Comparison of ENCODE assay signal across 8 cellular contexts in the genomic region with DNA sequence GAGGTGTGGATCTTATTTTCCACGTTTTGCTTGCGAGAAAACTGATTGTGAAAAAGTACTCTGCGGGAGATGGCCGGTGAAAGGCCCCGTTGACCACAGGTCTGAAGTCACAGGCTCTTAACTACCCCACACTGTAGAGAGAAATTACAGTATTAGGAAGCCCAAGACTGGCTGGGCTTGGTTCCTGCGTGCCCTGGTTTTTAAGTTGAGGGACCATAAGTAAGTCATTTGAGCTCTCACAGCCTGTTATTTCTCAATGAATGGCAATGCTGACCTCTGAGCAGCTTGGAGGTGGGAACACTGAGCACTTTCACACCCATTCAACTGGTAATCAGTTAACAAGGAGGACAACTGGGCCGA. TPM values are rescaled to one million over a fixed set of nuclear protein-coding genes. Genes with fewer than 3 reads are reported as not detected.
DNase-seq lines count a peak whose midpoint lies in the region; ATAC-seq and TF ChIP-seq lines count a peak whose summit lies in the region.

No MANE protein-coding gene starts in this region.

- DNase-seq in ELR (ENCODE audit: low read depth) (peak; percentile 40), body of pancreas (peak in 3 of 4 donors; percentile 5 to 17 (median 12)), naive B cell (no peak)
- no peak for DNase-seq in activated CD4-positive, alpha-beta memory T cell treated with anti-CD3 and anti-CD28 coated beads for 36 hours
- no peak for DNase-seq in activated CD8-positive, alpha-beta memory T cell treated with anti-CD3 and anti-CD28 coated beads, Interleukin-2, amount 10 ng/mL, durations not matched to agents 7 days and 5 days
- no peak for DNase-seq in effector memory CD4-positive, alpha-beta T cell

- H3K4me1 Mint-ChIP-seq in naive B cell, result peaks cover 0 to 17% (median 4%) of the 10 kb centered on the region in 3 donors
- H3K4me1 Mint-ChIP-seq in activated CD4-positive, alpha-beta memory T cell treated with anti-CD3 and anti-CD28 coated beads for 36 hours (ENCODE audit: low read depth), result peaks cover 39% of the 10 kb centered on the region
- H3K4me1 Mint-ChIP-seq in activated CD8-positive, alpha-beta memory T cell treated with anti-CD3 and anti-CD28 coated beads, Interleukin-2, amount 10 ng/mL, durations not matched to agents 7 days and 5 days, result peaks cover 54% of the 10 kb centered on the region

- H3K36me3 ChIP-seq in body of pancreas (replicated peaks in 1 of 2; ENCODE audit: insufficient read depth in 1 of 2, low read depth in 2 of 2), result no peaks in the 10 kb centered on the region
- no peaks in the 10 kb centered on the region for H3K36me3 ChIP-seq in effector memory CD4-positive, alpha-beta T cell (ENCODE audit: control insufficient read depth, insufficient read depth, low read length)

- peaks cover 0 to 15% (median 13%) of the 10 kb centered on the region in 3 donors for H3K27me3 Mint-ChIP-seq in naive B cell
- H3K27me3 Mint-ChIP-seq in activated CD4-positive, alpha-beta memory T cell treated with anti-CD3 and anti-CD28 coated beads for 36 hours, result peaks cover 20% of the 10 kb centered on the region
- H3K27me3 Mint-ChIP-seq in activated CD8-positive, alpha-beta memory T cell treated with anti-CD3 and anti-CD28 coated beads, Interleukin-2, amount 10 ng/mL, durations not matched to agents 7 days and 5 days, result peaks cover 17% of the 10 kb centered on the region

- no peak for TF ChIP-seq CTCF in body of pancreas (IDR thresholded peaks at IDR 0.05)

- POLR2A ChIA-PET in activated CD4-positive, alpha-beta memory T cell treated with anti-CD3 and anti-CD28 coated beads for 36 hours (lab: Charles Lee), result no interaction called here

- CTCF ChIA-PET in activated CD4-positive, alpha-beta memory T cell treated with anti-CD3 and anti-CD28 coated beads for 36 hours (lab: Charles Lee), result interaction anchor here (1.1 kb wide), 1 partner anchor 377 kb away, joined by 3 read pairs; no protein-coding TSS in a partner anchor
- CTCF ChIA-PET in activated CD8-positive, alpha-beta memory T cell treated with anti-CD3 and anti-CD28 coated beads, Interleukin-2, amount 10 ng/mL, durations not matched to agents 7 days and 5 days (lab: Charles Lee), result no interaction called here

- no peaks in the 10 kb centered on the region for H3K9me3 Mint-ChIP-seq in naive B cell
- H3K9me3 Mint-ChIP-seq in activated CD4-positive, alpha-beta memory T cell treated with anti-CD3 and anti-CD28 coated beads for 36 hours, result no peaks in the 10 kb centered on the region
- H3K9me3 Mint-ChIP-seq in activated CD8-positive, alpha-beta memory T cell treated with anti-CD3 and anti-CD28 coated beads, Interleukin-2, amount 10 ng/mL, durations not matched to agents 7 days and 5 days (ENCODE audit: low read depth), result no peaks in the 10 kb centered on the region

- peak overlapping the region in 1 of 6 donors; percentile 44 for H3K27ac Mint-ChIP-seq in naive B cell
- H3K27ac Mint-ChIP-seq in activated CD4-positive, alpha-beta memory T cell treated with anti-CD3 and anti-CD28 coated beads for 36 hours, result no peak overlapping the region
- H3K27ac Mint-ChIP-seq in activated CD8-positive, alpha-beta memory T cell treated with anti-CD3 and anti-CD28 coated beads, Interleukin-2, amount 10 ng/mL, durations not matched to agents 7 days and 5 days, result no peak overlapping the region

- H3K4me3 Mint-ChIP-seq in naive B cell, result peak overlapping the region in 5 of 8 donors; percentile 1 to 44 (median 24)
- no peak overlapping the region for H3K4me3 Mint-ChIP-seq in activated CD4-positive, alpha-beta memory T cell treated with anti-CD3 and anti-CD28 coated beads for 36 hours
- H3K4me3 Mint-ChIP-seq in activated CD8-positive, alpha-beta memory T cell treated with anti-CD3 and anti-CD28 coated beads, Interleukin-2, amount 10 ng/mL, durations not matched to agents 7 days and 5 days, result no peak overlapping the region

- no peaks in the 10 kb centered on the region for H3K27me3 ChIP-seq in body of pancreas
- no peaks in the 10 kb centered on the region for H3K27me3 ChIP-seq in effector memory CD4-positive, alpha-beta T cell (replicated peaks; ENCODE audit: control insufficient read depth, insufficient read depth, low read length, poor library complexity, severe bottlenecking)

- intact Hi-C loops in body of pancreas (cut with DNase I), result no loop called here
- intact Hi-C loops in activated CD4-positive, alpha-beta memory T cell treated with anti-CD3 and anti-CD28 coated beads for 36 hours (cut with micrococcal nuclease), result loop anchor here (1.0 to 2.0 kb wide), 2 partner anchors 125 to 361 kb away; no protein-coding TSS in a partner anchor

- peaks cover 17% of the 10 kb centered on the region for H3K4me1 ChIP-seq in body of pancreas
- H3K4me1 ChIP-seq in effector memory CD4-positive, alpha-beta T cell (ENCODE audit: control insufficient read depth, insufficient read depth, low read length, poor library complexity, severe bottlenecking), result peaks cover 3% of the 10 kb centered on the region

- H3K4me3 ChIP-seq in body of pancreas, result no peak overlapping the region
- H3K4me3 ChIP-seq in effector memory CD4-positive, alpha-beta T cell (ENCODE audit: insufficient read depth, low read depth, low read length, poor library complexity, severe bottlenecking), result no peak overlapping the region

- TF ChIP-seq POLR2A in body of pancreas (IDR thresholded peaks at IDR 0.05), result no peak

- H3K9me3 ChIP-seq in body of pancreas, result no peaks in the 10 kb centered on the region
- no peaks in the 10 kb centered on the region for H3K9me3 ChIP-seq in effector memory CD4-positive, alpha-beta T cell (ENCODE audit: control insufficient read depth, low read length)

- WGBS in body of pancreas, 2 donors, result 3 to 15% methylated on average over 7 of the region's 7 CpGs

- no peaks in the 10 kb centered on the region for H3K36me3 Mint-ChIP-seq in naive B cell
- no peaks in the 10 kb centered on the region for H3K36me3 Mint-ChIP-seq in activated CD4-positive, alpha-beta memory T cell treated with anti-CD3 and anti-CD28 coated beads for 36 hours
- H3K36me3 Mint-ChIP-seq in activated CD8-positive, alpha-beta memory T cell treated with anti-CD3 and anti-CD28 coated beads, Interleukin-2, amount 10 ng/mL, durations not matched to agents 7 days and 5 days, result peaks cover 2% of the 10 kb centered on the region

- ATAC-seq in HG02852 (IDR thresholded peaks at IDR 0.05; ENCODE audit: unreplicated experiment) (peak; percentile 22), body of pancreas (peak; percentile 10), naive B cell (ENCODE audit: low read depth in 2 of 2) (no peak)
- no peak for ATAC-seq in activated CD8-positive, alpha-beta memory T cell treated with anti-CD3 and anti-CD28 coated beads, Interleukin-2, amount 10 ng/mL, durations not matched to agents 7 days and 5 days
- ATAC-seq in activated CD4-positive, CD25-positive, alpha-beta regulatory T cell treated with anti-CD3 and anti-CD28 coated beads, Interleukin-2, amount 50 U/mL, for 24 hours, result no peak

- H3K27ac ChIP-seq in body of pancreas, result peak overlapping the region in 1 of 4 donors; percentile 73
- H3K27ac ChIP-seq in effector memory CD4-positive, alpha-beta T cell (ENCODE audit: insufficient read depth, low read length, poor library complexity, severe bottlenecking), result no peak overlapping the region

RNA-seq across cellular contexts. Expression of gene RAB38, which starts 0.4 kb away (rescaled TPM):
- total RNA-seq in body of pancreas, result 1 to 10 TPM in 1 of 2 donors, not detected in 1; 3.1 TPM
- under 1 TPM in 1 of 6 donors, not detected in 5; 0.20 TPM for polyA plus RNA-seq in naive B cell (ENCODE audit: low read depth in 6 of 6)
- under 1 TPM; 0.76 to 0.97 TPM for total RNA-seq in activated CD4-positive, alpha-beta memory T cell treated with anti-CD3 and anti-CD28 coated beads for 36 hours
- 1 to 10 TPM; 2.2 to 4.7 TPM for total RNA-seq in activated CD8-positive, alpha-beta memory T cell treated with anti-CD3 and anti-CD28 coated beads, Interleukin-2, amount 10 ng/mL, durations not matched to agents 7 days and 5 days

Comparison
In these comparisons a context has a peak if more than half of its experiments do, and no peak if none do; other contexts are left out.
1. DNase-seq: peak in ELR (single experiment) and body of pancreas (3 of 4); none in naive B cell (single experiment), activated CD4-positive, alpha-beta memory T cell treated with anti-CD3 and anti-CD28 coated beads for 36 hours (single experiment), activated CD8-positive, alpha-beta memory T cell treated with anti-CD3 and anti-CD28 coated beads, Interleukin-2, amount 10 ng/mL, durations not matched to agents 7 days and 5 days (single experiment) and effector memory CD4-positive, alpha-beta T cell (0 of 3).
2. ATAC-seq: peak in HG02852 (single experiment) and body of pancreas (single experiment); none in naive B cell (0 of 2), activated CD8-positive, alpha-beta memory T cell treated with anti-CD3 and anti-CD28 coated beads, Interleukin-2, amount 10 ng/mL, durations not matched to agents 7 days and 5 days (single experiment) and activated CD4-positive, CD25-positive, alpha-beta regulatory T cell treated with anti-CD3 and anti-CD28 coated beads, Interleukin-2, amount 50 U/mL, for 24 hours (0 of 2).
3. H3K4me3 Mint-ChIP-seq: peak in naive B cell (5 of 8); none in activated CD4-positive, alpha-beta memory T cell treated with anti-CD3 and anti-CD28 coated beads for 36 hours (single experiment) and activated CD8-positive, alpha-beta memory T cell treated with anti-CD3 and anti-CD28 coated beads, Interleukin-2, amount 10 ng/mL, durations not matched to agents 7 days and 5 days (single experiment).